In the genomic region with DNA sequence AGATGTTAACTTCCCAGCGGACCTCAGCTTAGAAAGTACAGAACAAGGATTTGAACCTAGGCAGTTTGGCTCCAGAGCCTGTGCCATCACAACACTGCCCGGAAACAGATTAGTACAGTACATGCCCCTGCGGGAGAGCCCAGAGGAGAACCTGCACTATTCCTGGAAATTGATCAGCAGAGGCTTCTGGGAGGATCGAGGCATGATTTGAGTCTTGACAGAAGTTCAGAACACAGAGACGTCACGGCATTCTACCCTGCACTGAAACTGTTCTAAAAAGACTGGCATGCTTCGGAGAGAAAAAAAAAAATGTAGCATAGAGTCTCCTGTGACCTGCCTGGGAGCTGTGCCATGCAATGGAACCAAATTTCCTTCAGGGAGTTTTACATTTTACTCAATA, we compare ENCODE assay signal across 19 cellular contexts. TPM values are rescaled to one million over a fixed set of nuclear protein-coding genes. Genes with fewer than 3 reads are reported as not detected.
DNase-seq lines count a peak whose midpoint lies in the region; ATAC-seq and TF ChIP-seq lines count a peak whose summit lies in the region.
"Had no signal": no experiment of that assay in that cellular context is flagged by ENCODE, and none has a peak within 500 bp of the region (broad histone marks: within the 10 kb centered on the region; RNA-seq: fewer than 3 reads in every experiment).

No MANE protein-coding gene starts in this region.

- no peaks in the 10 kb centered on the region for H3K27me3 Mint-ChIP-seq in chondrocyte (ENCODE audit: low read depth)
- H3K27me3 Mint-ChIP-seq: memory B cell had no signal

- peak overlapping the region; percentile 96 for H3K4me3 ChIP-seq in OCI-LY3 (ENCODE audit: low read length)
- H3K4me3 ChIP-seq in lower lobe of right lung: no peak overlapping the region
- H3K4me3 ChIP-seq in stomach smooth muscle (ENCODE audit: low read length in 2 of 2): no peak overlapping the region
- no peak overlapping the region for H3K4me3 ChIP-seq in colonic mucosa
- H3K4me3 ChIP-seq: adrenal gland, BLaER1, right lobe of liver, transverse colon had no signal

- H3K9ac ChIP-seq in OCI-LY3 (ENCODE audit: low read length) (peak overlapping the region; percentile 100), stomach smooth muscle (ENCODE audit: low read length in 2 of 2) (peak overlapping the region in 1 of 2 donors; percentile 30), colonic mucosa (ENCODE audit: low read depth in 2 of 2, low read length in 2 of 2) (no peak overlapping the region)
- H3K9ac ChIP-seq: BLaER1 had no signal

- H3K4me2 ChIP-seq in OCI-LY3 (ENCODE audit: low read length): peak overlapping the region; percentile 98
- H3K4me2 ChIP-seq: BLaER1 had no signal

- DNase-seq in chondrocyte (ENCODE audit: low spot score): no peak
- DNase-seq in lower lobe of right lung: no peak
- no peak for DNase-seq in activated naive CD4-positive, alpha-beta T cell treated with anti-CD3 and anti-CD28 coated beads, Interleukin-2, amount 50 U/mL, for 16 hours
- DNase-seq in colonic mucosa: no peak
- DNase-seq: activated CD4-positive, alpha-beta T cell treated with anti-CD3 and anti-CD28 coated beads, Interleukin-2, amount 50 U/mL, for 48 hours; adrenal gland; cerebellar nuclear complex; DMS153; immature natural killer cell; NK-92 treated with Interleukin-12 subunit alpha and Interleukin-12 subunit beta, amount 100 ng/mL, for 24 hours; right lobe of liver; stimulated activated CD4-positive, alpha-beta T cell treated with anti-CD3 and anti-CD28 coated beads, Interleukin-2, amount 100 ng/mL, for 48 hours; transverse colon had no signal

- no peaks in the 10 kb centered on the region for H4K20me1 ChIP-seq in OCI-LY3 (ENCODE audit: insufficient read depth, low read length)
- H4K20me1 ChIP-seq: BLaER1 had no signal

- H3K27ac ChIP-seq in OCI-LY3 (ENCODE audit: low read length) (peak overlapping the region; percentile 100), lower lobe of right lung (peak overlapping the region; percentile 19), stomach smooth muscle (ENCODE audit: low read length) (peak overlapping the region; percentile 49), colonic mucosa (no peak overlapping the region)
- H3K27ac ChIP-seq: BLaER1, right lobe of liver had no signal

- H3K36me3 Mint-ChIP-seq in chondrocyte (ENCODE audit: low read depth): no peaks in the 10 kb centered on the region
- H3K36me3 Mint-ChIP-seq: immature natural killer cell, memory B cell had no signal

- H3K9me3 Mint-ChIP-seq in chondrocyte (ENCODE audit: low read depth): no peaks in the 10 kb centered on the region
- H3K9me3 Mint-ChIP-seq: immature natural killer cell, memory B cell had no signal

- peaks cover 95% of the 10 kb centered on the region for H3K79me2 ChIP-seq in OCI-LY3 (ENCODE audit: low read length)

- H3K27me3 ChIP-seq in OCI-LY3 (ENCODE audit: low read depth, low read length) (no peaks in the 10 kb centered on the region), lower lobe of right lung (ENCODE audit: low read depth) (no peaks in the 10 kb centered on the region), stomach smooth muscle (ENCODE audit: control insufficient read depth in 1 of 2, insufficient read depth in 2 of 2, low read length in 2 of 2) (no peaks in the 10 kb centered on the region), colonic mucosa (no peaks in the 10 kb centered on the region)
- H3K27me3 ChIP-seq: adrenal gland, BLaER1, right lobe of liver, transverse colon had no signal

- ATAC-seq in lower lobe of right lung (no peak), HG03469 (IDR thresholded peaks at IDR 0.05; ENCODE audit: unreplicated experiment) (no peak), GM21717 (IDR thresholded peaks at IDR 0.05; ENCODE audit: unreplicated experiment) (no peak)
- ATAC-seq: right lobe of liver had no signal

- H3K4me1 ChIP-seq in OCI-LY3 (ENCODE audit: low read length) (peaks cover 66% of the 10 kb centered on the region), lower lobe of right lung (peaks cover 4% of the 10 kb centered on the region), stomach smooth muscle (ENCODE audit: control insufficient read depth, insufficient read depth, low read length) (peaks cover 16% of the 10 kb centered on the region), colonic mucosa (no peaks in the 10 kb centered on the region)
- H3K4me1 ChIP-seq: right lobe of liver had no signal

- no peaks in the 10 kb centered on the region for H3K9me3 ChIP-seq in OCI-LY3 (ENCODE audit: insufficient read depth, low read length)
- H3K9me3 ChIP-seq in lower lobe of right lung: no peaks in the 10 kb centered on the region
- H3K9me3 ChIP-seq in stomach smooth muscle (ENCODE audit: control insufficient read depth in 2 of 2, low read length in 2 of 2): no peaks in the 10 kb centered on the region
- no peaks in the 10 kb centered on the region for H3K9me3 ChIP-seq in colonic mucosa
- H3K9me3 ChIP-seq: adrenal gland, BLaER1, right lobe of liver, transverse colon had no signal

- H3K36me3 ChIP-seq in OCI-LY3 (replicated peaks; ENCODE audit: low read depth, low read length) (peaks cover 20% of the 10 kb centered on the region), lower lobe of right lung (no peaks in the 10 kb centered on the region), stomach smooth muscle (ENCODE audit: control insufficient read depth in 2 of 2, insufficient read depth in 2 of 2, low read length in 2 of 2) (no peaks in the 10 kb centered on the region), colonic mucosa (no peaks in the 10 kb centered on the region)
- H3K36me3 ChIP-seq: adrenal gland, BLaER1, right lobe of liver, transverse colon had no signal

- H2AFZ ChIP-seq in OCI-LY3 (ENCODE audit: low read depth, low read length): no peak overlapping the region

- peak overlapping the region; percentile 99 for H3K27ac Mint-ChIP-seq in chondrocyte (ENCODE audit: unreplicated experiment)
- H3K27ac Mint-ChIP-seq: immature natural killer cell, memory B cell had no signal

- peak overlapping the region; percentile 39 for H3K4me3 Mint-ChIP-seq in chondrocyte (ENCODE audit: unreplicated experiment)
- H3K4me3 Mint-ChIP-seq: immature natural killer cell, memory B cell had no signal

- H3K4me1 Mint-ChIP-seq in chondrocyte (ENCODE audit: low read depth): peaks cover 45% of the 10 kb centered on the region
- H3K4me1 Mint-ChIP-seq: immature natural killer cell had no signal

- intact Hi-C loops in lower lobe of right lung (cut with DNase I): no loop called here
- intact Hi-C loops in colonic mucosa (cut with DNase I): no loop called here

- TF ChIP-seq CTCF in OCI-LY3 (IDR thresholded peaks at IDR 0.05; ENCODE audit: low read depth, low read length): no peak
- TF ChIP-seq CTCF in chondrocyte (IDR thresholded peaks at IDR 0.05): no peak
- no peak for TF ChIP-seq CTCF in lower lobe of right lung (IDR thresholded peaks at IDR 0.05)
- no peak for TF ChIP-seq CTCF in colonic mucosa (IDR thresholded peaks at IDR 0.05)

RNA-seq across cellular contexts. Expression of gene IL6, which starts 9.2 kb away (rescaled TPM):
- total RNA-seq in chondrocyte (0.45 to 0.82 TPM in 2 of 3 replicates, not detected in the other), lower lobe of right lung (8.2 TPM), colonic mucosa (under 1 TPM in 1 of 2 donors, not detected in 1; 0.77 TPM)
